In the genomic region with DNA sequence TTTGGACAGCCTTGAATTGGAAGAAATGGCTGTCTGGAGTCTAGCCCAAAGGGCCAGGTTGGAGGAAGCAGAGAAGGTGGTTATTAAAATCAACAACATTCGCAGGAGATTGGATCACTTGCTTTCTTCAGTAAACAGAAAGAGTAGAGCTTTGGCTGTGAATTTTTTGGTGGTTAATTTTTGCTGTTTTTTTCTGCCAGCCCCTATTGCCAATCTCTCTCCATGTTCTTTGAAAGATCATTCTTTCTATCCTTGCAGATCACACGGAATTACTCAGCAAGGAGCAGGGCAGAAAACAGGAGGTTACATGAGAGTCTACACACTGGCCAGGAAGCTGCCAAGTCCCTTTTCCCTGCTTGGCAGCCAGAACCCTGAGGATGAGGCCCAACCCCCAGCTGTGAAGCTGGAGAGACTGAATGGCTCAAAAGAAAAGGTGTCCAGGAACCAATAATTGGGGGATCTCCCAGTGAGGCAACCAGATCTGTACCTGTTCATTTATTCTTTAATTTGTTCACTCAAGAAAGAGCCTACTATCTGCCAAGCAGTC, we compare ENCODE assay signal across 8 cellular contexts. TPM values are rescaled to one million over a fixed set of nuclear protein-coding genes. Genes with fewer than 3 reads are reported as not detected.
DNase-seq lines count a peak whose midpoint lies in the region; ATAC-seq and TF ChIP-seq lines count a peak whose summit lies in the region.

No MANE protein-coding gene starts in this region.

- peak overlapping the region in 1 of 2 experiments; percentile 23; a peak in 2 of 4 replicates for H3K4me3 ChIP-seq in DND-41 (ENCODE audit: low read depth in 1 of 2, low read length in 2 of 2)
- peak overlapping the region; percentile 29 for H3K4me3 ChIP-seq in psoas muscle

- H3K79me2 ChIP-seq in DND-41 (ENCODE audit: insufficient read depth, low read length), result peaks cover 7% of the 10 kb centered on the region; the same call in 1 of the 2 replicates

- intact Hi-C loops in psoas muscle (cut with DNase I), result no loop called here

- peaks cover 51% of the 10 kb centered on the region for H3K4me1 ChIP-seq in DND-41 (ENCODE audit: insufficient read depth, low read length)
- H3K4me1 ChIP-seq in psoas muscle, result peaks cover 38% of the 10 kb centered on the region

- no peaks in the 10 kb centered on the region for H3K9me3 ChIP-seq in DND-41 (ENCODE audit: insufficient read depth, low read length, severe bottlenecking)
- H3K9me3 ChIP-seq in psoas muscle, result no peaks in the 10 kb centered on the region

- peaks cover 7% of the 10 kb centered on the region; the same call in 1 of the 2 replicates for H4K20me1 ChIP-seq in DND-41 (ENCODE audit: insufficient read depth, low read length)

- H3K27me3 ChIP-seq in DND-41 (ENCODE audit: insufficient read depth, low read length, poor library complexity) (no peaks in the 10 kb centered on the region), psoas muscle (ENCODE audit: insufficient read depth in 3 of 3, low read length in 2 of 3) (no peaks in the 10 kb centered on the region)

- ATAC-seq in DND-41 (ENCODE audit: insufficient read depth, low read depth) (no peak), psoas muscle (peak; percentile 47 to 73 (median 64))

- no peak for TF ChIP-seq POLR2A in erythroblast (IDR thresholded peaks at IDR 0.05; ENCODE audit: low read length)

- no peak for TF ChIP-seq CTCF in DND-41 (IDR thresholded peaks at IDR 0.05; ENCODE audit: borderline replicate concordance, extremely low read depth, low read length, poor library complexity, severe bottlenecking)
- TF ChIP-seq CTCF in psoas muscle (IDR thresholded peaks at IDR 0.05), result no peak

- peak overlapping the region; percentile 53 for H3K4me2 ChIP-seq in DND-41 (ENCODE audit: insufficient read depth, low read length)

- WGBS in psoas muscle, 3 donors, result 9 to 23% (median 10%) methylated on average over 2 of the region's 2 CpGs

- peak overlapping the region; percentile 34 for H3K9ac ChIP-seq in DND-41 (ENCODE audit: low read depth, low read length)

- H3K27ac ChIP-seq in DND-41 (ENCODE audit: low read length), result peak overlapping the region; percentile 51
- H3K27ac ChIP-seq in psoas muscle, result peak overlapping the region; percentile 95

- peak overlapping the region; percentile 22; the same call in 1 of the 2 replicates for H2AFZ ChIP-seq in DND-41 (ENCODE audit: low read depth, low read length)

- H3K36me3 ChIP-seq in DND-41 (ENCODE audit: insufficient read depth, low read length) (peaks cover 45% of the 10 kb centered on the region), psoas muscle (ENCODE audit: insufficient read depth in 1 of 2, low read depth in 1 of 2) (peaks cover 1 to 16% of the 10 kb centered on the region in 2 donors)

- no peak for DNase-seq in DND-41
- DNase-seq in RPMI7951 (ENCODE audit: low read depth), result peak; percentile 2
- DNase-seq in fibroblast of the conjunctiva (ENCODE audit: low read depth), result peak; percentile 59
- DNase-seq in psoas muscle, result peak in 1 of 2 donors; percentile 66
- DNase-seq in HPDE6-E6E7 (ENCODE audit: extremely low spot score), result no peak
- no peak for DNase-seq in NCI-H1105 (lab: John Stamatoyannopoulos, UW)
- no peak for DNase-seq in HuH-7.5 (ENCODE audit: low spot score)
- no peak for DNase-seq in erythroblast (lab: John Stamatoyannopoulos, UW)

RNA-seq across cellular contexts. Expression of gene GLRX, which starts 13.0 kb away (rescaled TPM):
- 27.0 and 27.9 TPM in 2 replicates for total RNA-seq in RPMI7951 (2014; rRNA removed; shearing (Covaris generic))
- total RNA-seq in psoas muscle, result 100 to 1,000 TPM; 131 to 888 (median 651) TPM
- polyA plus RNA-seq in psoas muscle, result 1,000 to 10,000 TPM; 1,121 to 3,024 (median 1,342) TPM

Comparison
In these comparisons a context has a peak if more than half of its experiments do, and no peak if none do; other contexts are left out.
1. DNase-seq: peak in RPMI7951 (single experiment) and fibroblast of the conjunctiva (single experiment); none in DND-41 (single experiment), HPDE6-E6E7 (single experiment), NCI-H1105 (single experiment), HuH-7.5 (single experiment) and erythroblast (0 of 2).